10 cellular contexts compared by ENCODE assay signal in the genomic region with DNA sequence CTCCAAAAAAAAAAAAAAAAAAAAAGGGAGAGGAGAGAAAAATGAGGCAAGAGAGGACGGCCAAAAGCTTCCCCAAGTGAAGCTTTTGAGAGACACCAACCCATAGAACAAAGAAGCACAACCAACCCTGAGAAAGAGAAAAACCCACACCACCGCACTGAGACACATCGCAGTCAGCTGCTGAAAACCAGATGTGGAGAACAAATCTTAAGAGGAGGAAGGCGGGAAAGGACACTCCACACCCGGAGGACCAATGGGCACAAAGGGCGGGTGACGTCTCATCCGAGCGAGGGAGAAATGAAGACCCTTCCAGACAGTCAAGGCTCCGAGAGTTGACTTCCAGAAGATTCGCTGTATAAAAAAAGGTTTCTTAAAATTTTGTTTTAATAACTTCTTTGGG.
DNase-seq lines count a peak whose midpoint lies in the region; ATAC-seq, FAIRE-seq and TF ChIP-seq lines count a peak whose summit lies in the region.
"Had no signal": no experiment of that assay in that cellular context is flagged by ENCODE, and none has a peak within 500 bp of the region (broad histone marks: within the 10 kb centered on the region; RNA-seq: fewer than 3 reads in every experiment).

No MANE protein-coding gene starts in this region.

- 96 to 99% methylated on average over 9 to 11 of the region's 11 CpGs for WGBS in endodermal cell (ENCODE audit: insufficient coverage in 1 of 2, insufficient read length in 1 of 2), 2 experiments

- H3K4me3 Mint-ChIP-seq in activated T-cell treated with anti-CD3 and anti-CD28 coated beads, Interleukin-2, amount 50 U/mL, for 72 hours = peak overlapping the region; percentile 59 to 64
- H3K4me3 Mint-ChIP-seq in astrocyte (ENCODE audit: unreplicated experiment) (no peak overlapping the region), endodermal cell (no peak overlapping the region)

- H3K4me1 ChIP-seq in astrocyte (ENCODE audit: insufficient read depth, low read length) = peaks cover 54% of the 10 kb centered on the region
- peaks cover 0 to 63% (median 33%) of the 10 kb centered on the region in 4 donors for H3K4me1 ChIP-seq in tibial artery
- H3K4me1 ChIP-seq in endodermal cell (ENCODE audit: control insufficient read depth, insufficient read depth, low read length) = peaks cover 7% of the 10 kb centered on the region

- H3K9me3 ChIP-seq in astrocyte (ENCODE audit: insufficient read depth, low read depth, low read length) = no peaks in the 10 kb centered on the region
- no peaks in the 10 kb centered on the region for H3K9me3 ChIP-seq in tibial artery
- peaks cover 11% of the 10 kb centered on the region for H3K9me3 ChIP-seq in endodermal cell (ENCODE audit: control insufficient read depth, low read length)

- no peaks in the 10 kb centered on the region for H4K20me1 ChIP-seq in astrocyte (ENCODE audit: insufficient read depth, low read length)

- peaks cover 86% of the 10 kb centered on the region for H3K79me2 ChIP-seq in astrocyte (ENCODE audit: insufficient read depth, low read length)

- peaks cover 54% of the 10 kb centered on the region for H3K36me3 ChIP-seq in astrocyte (ENCODE audit: insufficient read depth, low read length)
- no peaks in the 10 kb centered on the region for H3K36me3 ChIP-seq in tibial artery
- H3K36me3 ChIP-seq in endodermal cell (ENCODE audit: control insufficient read depth, insufficient read depth, low read length) = peaks cover 65% of the 10 kb centered on the region

- no peaks in the 10 kb centered on the region for H3K27me3 Mint-ChIP-seq in activated T-cell treated with anti-CD3 and anti-CD28 coated beads, Interleukin-2, amount 50 U/mL, for 72 hours (ENCODE audit: low read depth)
- H3K27me3 Mint-ChIP-seq in astrocyte (ENCODE audit: low read depth, unreplicated experiment) = no peaks in the 10 kb centered on the region
- no peaks in the 10 kb centered on the region for H3K27me3 Mint-ChIP-seq in endodermal cell (ENCODE audit: insufficient read depth)

- no peaks in the 10 kb centered on the region for H3K9me3 Mint-ChIP-seq in activated T-cell treated with anti-CD3 and anti-CD28 coated beads, Interleukin-2, amount 50 U/mL, for 72 hours
- H3K9me3 Mint-ChIP-seq in astrocyte (ENCODE audit: unreplicated experiment) (peaks cover 3% of the 10 kb centered on the region), endodermal cell (peaks cover 10% of the 10 kb centered on the region)

- no peak for FAIRE-seq in astrocyte (lab: Jason Lieb, UNC)
- FAIRE-seq: GM19239 had no signal

- peak overlapping the region; percentile 99 for H3K27ac ChIP-seq in astrocyte (ENCODE audit: low read depth, low read length)
- peak overlapping the region; percentile 68 to 69 for H3K27ac ChIP-seq in tibial artery
- H3K27ac ChIP-seq in endodermal cell (ENCODE audit: low read depth, low read length) = no peak overlapping the region

- H3K36me3 Mint-ChIP-seq in activated T-cell treated with anti-CD3 and anti-CD28 coated beads, Interleukin-2, amount 50 U/mL, for 72 hours (ENCODE audit: insufficient read depth in 2 of 2) = peaks cover 19 to 38% of the 10 kb centered on the region in 2 donors
- H3K36me3 Mint-ChIP-seq in astrocyte (ENCODE audit: low read depth, unreplicated experiment) (peaks cover 43% of the 10 kb centered on the region), endodermal cell (ENCODE audit: low read depth) (peaks cover 64% of the 10 kb centered on the region)

- TF ChIP-seq CTCF in astrocyte (IDR thresholded peaks at IDR 0.05; ENCODE audit: insufficient read depth, low read depth, low read length) (no peak), tibial artery (IDR thresholded peaks at IDR 0.05) (no peak), endodermal cell (conservative IDR thresholded peaks at IDR 0.05) (no peak)

- intact Hi-C loops in tibial artery (cut with DNase I; ENCODE audit: low total_unique reads) = no loop called here

- H3K4me2 ChIP-seq in astrocyte (ENCODE audit: low read length) = peak overlapping the region; percentile 78

- H3K27me3 ChIP-seq in astrocyte (ENCODE audit: insufficient read depth, low read length) (no peaks in the 10 kb centered on the region), tibial artery (no peaks in the 10 kb centered on the region), endodermal cell (ENCODE audit: control insufficient read depth, insufficient read depth, low read length, poor library complexity, severe bottlenecking) (no peaks in the 10 kb centered on the region)

- H3K4me1 Mint-ChIP-seq in activated T-cell treated with anti-CD3 and anti-CD28 coated beads, Interleukin-2, amount 50 U/mL, for 72 hours (ENCODE audit: low read depth) = peaks cover 55% of the 10 kb centered on the region
- H3K4me1 Mint-ChIP-seq in astrocyte (ENCODE audit: low read depth, unreplicated experiment) (peaks cover 58% of the 10 kb centered on the region), endodermal cell (peaks cover 12% of the 10 kb centered on the region)

- H2AFZ ChIP-seq in astrocyte (ENCODE audit: low read depth, low read length) = no peak overlapping the region

- H3K27ac Mint-ChIP-seq in activated T-cell treated with anti-CD3 and anti-CD28 coated beads, Interleukin-2, amount 50 U/mL, for 72 hours = peak overlapping the region; percentile 87
- H3K27ac Mint-ChIP-seq in astrocyte (ENCODE audit: unreplicated experiment) (peak overlapping the region; percentile 99), endodermal cell (no peak overlapping the region)

- H3K9ac ChIP-seq in astrocyte (ENCODE audit: low read length) = peak overlapping the region; percentile 87
- H3K9ac ChIP-seq in endodermal cell (ENCODE audit: extremely low read depth, low read length, poor library complexity, severe bottlenecking) = no peak overlapping the region

- ATAC-seq in activated T-cell treated with anti-CD3 and anti-CD28 coated beads, Interleukin-2, amount 50 U/mL, for 72 hours (replicated peaks in 1 of 2) = no peak
- ATAC-seq in GM19351 (IDR thresholded peaks at IDR 0.05; ENCODE audit: unreplicated experiment) = no peak

- H3K4me3 ChIP-seq in astrocyte (ENCODE audit: insufficient read depth, low read depth, low read length) = no peak overlapping the region
- no peak overlapping the region for H3K4me3 ChIP-seq in tibial artery
- H3K4me3 ChIP-seq in endodermal cell (ENCODE audit: low read length) = no peak overlapping the region

- DNase-seq in activated T-cell treated with anti-CD3 and anti-CD28 coated beads, Interleukin-2, amount 50 U/mL, for 72 hours = no peak
- DNase-seq in activated T-cell treated with anti-CD3 and anti-CD28 coated beads for 4 hours = no peak
- DNase-seq in astrocyte (ENCODE audit: low read depth) = no peak
- peak; percentile 16 for DNase-seq in mesenteric fat pad (ENCODE audit: low spot score)
- DNase-seq in tibial artery = peak in 1 of 2 donors; percentile 10
- no peak for DNase-seq in midbrain (lab: John Stamatoyannopoulos, UW)
- no peak for DNase-seq in endodermal cell
- DNase-seq: NCI-H2227 treated with DMSO at 0.1 percent for 48 hours had no signal

Comparison
In these comparisons a context has a peak if more than half of its experiments do, and no peak if none do; other contexts are left out.
1. H3K4me3 Mint-ChIP-seq: peak in activated T-cell treated with anti-CD3 and anti-CD28 coated beads, Interleukin-2, amount 50 U/mL, for 72 hours (2 of 2); none in astrocyte (single experiment) and endodermal cell (single experiment).